ENCODE assay signal across 34 cellular contexts in genomic region chr18:63394954-63395353, GRCh38.
"Had no signal": no experiment of that assay in that cellular context is flagged by ENCODE, and none has a peak within 500 bp of the region (broad histone marks: within the 10 kb centered on the region; RNA-seq: fewer than 3 reads in every experiment).

No MANE protein-coding gene starts in this region.

- H3K27me3 Mint-ChIP-seq: activated B cell treated with CpG ODN at 0.5 μM for 24 hours; activated CD4-positive, alpha-beta memory T cell treated with anti-CD3 and anti-CD28 coated beads for 36 hours; activated CD4-positive, alpha-beta T cell treated with anti-CD3 and anti-CD28 coated beads, Interleukin-2, amount 10 ng/mL, durations not matched to agents 24 days and 14 days; activated CD8-positive, alpha-beta T cell treated with anti-CD3 and anti-CD28 coated beads for 36 hours; activated naive CD8-positive, alpha-beta T cell treated with anti-CD3 and anti-CD28 coated beads for 36 hours; activated T-helper 17 cell treated with anti-CD3 and anti-CD28 coated beads, Interleukin-2, amount 50 U/mL, for 72 hours had no signal

- H3K4me1 Mint-ChIP-seq: activated B cell treated with CpG ODN at 0.5 μM for 24 hours had no signal

- H3K9me3 ChIP-seq: adrenal gland, body of pancreas, breast epithelium had no signal

- FAIRE-seq: astrocyte, TTC549 had no signal

- H3K27ac ChIP-seq: adrenal gland, body of pancreas, brain microvascular endothelial cell, breast epithelium, VCaP had no signal

- H3K4me3 ChIP-seq: adrenal gland, body of pancreas, breast epithelium had no signal

- H3K4me3 Mint-ChIP-seq: activated B cell treated with CpG ODN at 0.5 μM for 24 hours; activated CD4-positive, alpha-beta memory T cell treated with anti-CD3 and anti-CD28 coated beads for 36 hours; activated CD4-positive, alpha-beta T cell treated with anti-CD3 and anti-CD28 coated beads, Interleukin-2, amount 10 ng/mL, durations not matched to agents 24 days and 14 days; activated CD8-positive, alpha-beta T cell treated with anti-CD3 and anti-CD28 coated beads for 36 hours; activated naive CD4-positive, alpha-beta T cell treated with anti-CD3 and anti-CD28 coated beads for 36 hours; activated naive CD8-positive, alpha-beta T cell treated with anti-CD3 and anti-CD28 coated beads for 36 hours; activated T-cell treated with anti-CD3 and anti-CD28 coated beads, Interleukin-2, amount 50 U/mL, for 4 hours; activated T-cell treated with anti-CD3 and anti-CD28 coated beads, Interleukin-2, amount 50 U/mL, for 72 hours; activated T-helper 1 cell treated with anti-CD3 and anti-CD28 coated beads, Interleukin-12 subunit alpha, Interleukin-12 subunit beta, Interleukin-2, Interleukin-4 antibody, amounts not matched to agents 30 ng/mL and 10 ng/mL and 1 ng/mL, durations not matched to agents 14 hours and 24 hours and 36 hours; activated T-helper 17 cell treated with anti-CD3 and anti-CD28 coated beads, Interleukin-2, amount 50 U/mL, for 72 hours; T-helper 1 cell treated with Interleukin-12 subunit alpha and Interleukin-12 subunit beta and Interleukin-4 antibody, amounts not matched to agents 30 μg/mL and 1 μg/mL, for 36 hours had no signal

- ATAC-seq: activated CD8-positive, alpha-beta T cell treated with anti-CD3 and anti-CD28 coated beads for 36 hours; activated T-cell treated with anti-CD3 and anti-CD28 coated beads, Interleukin-2, amount 50 U/mL, for 72 hours; activated T-helper 17 cell treated with anti-CD3 and anti-CD28 coated beads, Interleukin-2, amount 50 U/mL, for 72 hours; body of pancreas had no signal

- H3K27me3 ChIP-seq: adrenal gland, body of pancreas, brain microvascular endothelial cell, breast epithelium had no signal

- DNase-seq: activated B cell treated with CpG ODN at 0.5 μM for 24 hours; activated CD4-positive, alpha-beta memory T cell treated with anti-CD3 and anti-CD28 coated beads for 36 hours; activated CD4-positive, alpha-beta T cell treated with anti-CD3 and anti-CD28 coated beads for 4 hours; activated CD4-positive, alpha-beta T cell treated with anti-CD3 and anti-CD28 coated beads, Interleukin-2, amount 10 ng/mL, durations not matched to agents 24 days and 14 days; activated CD4-positive, alpha-beta T cell treated with anti-CD3 and anti-CD28 coated beads, Interleukin-2, amount 50 U/mL, for 1 hour; activated CD4-positive, alpha-beta T cell treated with anti-CD3 and anti-CD28 coated beads, Interleukin-2, amount 50 U/mL, for 4 hours; activated CD4-positive, CD25-positive, alpha-beta regulatory T cell treated with anti-CD3 and anti-CD28 coated beads, Interleukin-2, amount 50 U/mL, for 72 hours; activated CD8-positive, alpha-beta memory T cell treated with anti-CD3 and anti-CD28 coated beads, Interleukin-2, amount 50 U/mL, for 4 hours; activated CD8-positive, alpha-beta T cell treated with anti-CD3 and anti-CD28 coated beads for 36 hours; activated effector memory CD4-positive, alpha-beta T cell treated with anti-CD3 and anti-CD28 coated beads, Interleukin-2, amount 50 U/mL, for 16 hours; activated gamma-delta T cell treated with Interleukin-2 at 50 U/mL for 16 hours; activated naive CD4-positive, alpha-beta T cell; activated naive CD4-positive, alpha-beta T cell treated with anti-CD3 and anti-CD28 coated beads for 36 hours; activated naive CD4-positive, alpha-beta T cell treated with anti-CD3 and anti-CD28 coated beads, Interleukin-2, amount 50 U/mL, for 16 hours; activated naive CD8-positive, alpha-beta T cell treated with anti-CD3 and anti-CD28 coated beads for 36 hours; activated T-cell treated with anti-CD3 and anti-CD28 coated beads for 4 hours; activated T-cell treated with anti-CD3 and anti-CD28 coated beads, Interleukin-2, amount 50 U/mL, for 1 hour; activated T-cell treated with anti-CD3 and anti-CD28 coated beads, Interleukin-2, amount 50 U/mL, for 4 hours; activated T-cell treated with anti-CD3 and anti-CD28 coated beads, Interleukin-2, amount 50 U/mL, for 72 hours; adrenal gland; amniotic stem cell; aorta; body of pancreas; brain microvascular endothelial cell; central memory CD4-positive, alpha-beta T cell; T-helper 1 cell had no signal

- H3K4me1 ChIP-seq: adrenal gland, body of pancreas, breast epithelium had no signal

- H3K9me3 Mint-ChIP-seq: activated B cell treated with CpG ODN at 0.5 μM for 24 hours; activated CD4-positive, alpha-beta memory T cell treated with anti-CD3 and anti-CD28 coated beads for 36 hours; activated CD4-positive, alpha-beta T cell treated with anti-CD3 and anti-CD28 coated beads, Interleukin-2, amount 10 ng/mL, durations not matched to agents 24 days and 14 days; activated CD8-positive, alpha-beta T cell treated with anti-CD3 and anti-CD28 coated beads for 36 hours; activated naive CD4-positive, alpha-beta T cell treated with anti-CD3 and anti-CD28 coated beads for 36 hours; activated naive CD4-positive, alpha-beta T cell treated with anti-CD3 and anti-CD28 coated beads, Interleukin-2, amount 50 U/mL, for 72 hours; activated naive CD8-positive, alpha-beta T cell treated with anti-CD3 and anti-CD28 coated beads for 36 hours; activated T-cell treated with anti-CD3 and anti-CD28 coated beads, Interleukin-2, amount 50 U/mL, for 4 hours; activated T-cell treated with anti-CD3 and anti-CD28 coated beads, Interleukin-2, amount 50 U/mL, for 72 hours; activated T-helper 1 cell treated with anti-CD3 and anti-CD28 coated beads, Interleukin-12 subunit alpha, Interleukin-12 subunit beta, Interleukin-2, Interleukin-4 antibody, amounts not matched to agents 30 ng/mL and 10 ng/mL and 1 ng/mL, durations not matched to agents 14 hours and 24 hours and 36 hours; activated T-helper 17 cell treated with anti-CD3 and anti-CD28 coated beads, Interleukin-2, amount 50 U/mL, for 72 hours; T-helper 1 cell treated with Interleukin-12 subunit alpha and Interleukin-12 subunit beta and Interleukin-4 antibody, amounts not matched to agents 30 μg/mL and 1 μg/mL, for 36 hours had no signal

- H3K27ac Mint-ChIP-seq: activated B cell treated with CpG ODN at 0.5 μM for 24 hours; activated CD4-positive, alpha-beta memory T cell treated with anti-CD3 and anti-CD28 coated beads for 36 hours; activated CD4-positive, alpha-beta T cell treated with anti-CD3 and anti-CD28 coated beads, Interleukin-2, amount 10 ng/mL, durations not matched to agents 24 days and 14 days; activated CD8-positive, alpha-beta T cell treated with anti-CD3 and anti-CD28 coated beads for 36 hours; activated naive CD4-positive, alpha-beta T cell treated with anti-CD3 and anti-CD28 coated beads for 36 hours; activated naive CD8-positive, alpha-beta T cell treated with anti-CD3 and anti-CD28 coated beads for 36 hours; activated T-cell treated with anti-CD3 and anti-CD28 coated beads, Interleukin-2, amount 50 U/mL, for 72 hours; activated T-helper 1 cell treated with anti-CD3 and anti-CD28 coated beads, Interleukin-12 subunit alpha, Interleukin-12 subunit beta, Interleukin-2, Interleukin-4 antibody, amounts not matched to agents 30 ng/mL and 10 ng/mL and 1 ng/mL, durations not matched to agents 14 hours and 24 hours and 36 hours; activated T-helper 17 cell treated with anti-CD3 and anti-CD28 coated beads, Interleukin-2, amount 50 U/mL, for 72 hours; T-helper 1 cell treated with Interleukin-12 subunit alpha and Interleukin-12 subunit beta and Interleukin-4 antibody, amounts not matched to agents 30 μg/mL and 1 μg/mL, for 36 hours had no signal
